16 cellular contexts compared by ENCODE assay signal in the genomic region with DNA sequence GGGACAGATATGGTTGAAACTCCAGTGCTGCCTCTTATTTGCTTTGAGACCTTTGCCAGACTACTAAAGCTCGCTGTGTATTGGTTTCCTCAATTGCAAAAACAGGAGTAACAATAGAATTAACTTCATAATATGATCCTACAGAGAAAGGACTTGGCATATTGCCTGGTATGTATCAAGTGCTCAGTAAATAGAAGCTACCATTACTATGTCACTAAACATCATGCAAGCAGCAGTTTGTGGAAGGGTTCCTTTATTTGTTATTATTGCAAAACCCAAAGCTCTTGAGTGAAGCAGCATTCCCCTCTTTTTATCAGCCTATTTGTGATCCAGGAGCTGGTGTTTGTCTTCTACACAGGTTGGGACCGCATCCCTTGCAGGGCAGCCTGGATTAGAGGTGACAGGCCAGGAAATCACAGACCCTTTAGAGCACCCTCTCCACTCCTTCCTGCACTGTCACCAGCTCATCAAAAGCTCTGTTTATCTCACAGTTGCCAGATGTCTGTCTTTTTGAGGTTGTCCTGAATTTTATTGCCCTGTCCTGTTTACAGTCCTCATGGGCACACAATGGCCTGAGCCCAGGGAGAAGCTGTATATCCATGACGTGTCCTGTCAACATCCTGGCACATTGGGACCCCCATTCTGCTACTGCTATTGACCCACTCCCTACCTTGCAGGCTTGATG.
DNase-seq lines count a peak whose midpoint lies in the region; TF ChIP-seq lines count a peak whose summit lies in the region.
"Had no signal": no experiment of that assay in that cellular context is flagged by ENCODE, and none has a peak within 500 bp of the region (broad histone marks: within the 10 kb centered on the region; RNA-seq: fewer than 3 reads in every experiment).

No MANE protein-coding gene starts in this region.

- DNase-seq in ELF-1 (ENCODE audit: low read depth, low spot score) = peak; percentile 67
- peak; percentile 99 for DNase-seq in NCI-H2029 treated with DMSO at 0.1 percent for 48 hours (lab: John Stamatoyannopoulos, UW)
- peak; percentile 89 for DNase-seq in NCI-H774 (lab: John Stamatoyannopoulos, UW)
- peak; percentile 17 to 44 for DNase-seq in lung microvascular endothelial cell (ENCODE audit: low read depth in 2 of 2)
- DNase-seq in pons (ENCODE audit: low spot score) = no peak
- no peak for DNase-seq in CD14-positive monocyte (ENCODE audit: low spot score)
- DNase-seq in HK-2 (ENCODE audit: unreplicated experiment) = no peak
- no peak for DNase-seq in UCSD-AML1 (lab: John Stamatoyannopoulos, UW; ENCODE audit: unreplicated experiment)
- DNase-seq: activated CD4-positive, CD25-positive, alpha-beta regulatory T cell; adrenal gland; caudate nucleus; effector memory CD8-positive, alpha-beta T cell; H7; nucleus accumbens; stimulated activated CD4-positive, alpha-beta T cell treated with anti-CD3 and anti-CD28 coated beads, Interleukin-4, amount 100 ng/mL, for 1 hour had no signal

- H3K4me1 Mint-ChIP-seq in CD14-positive monocyte = no peaks in the 10 kb centered on the region

- TF ChIP-seq CTCF in CD14-positive monocyte (IDR thresholded peaks at IDR 0.05) = no peak

- no peaks in the 10 kb centered on the region for H3K9me3 Mint-ChIP-seq in CD14-positive monocyte
- H3K9me3 Mint-ChIP-seq: effector memory CD8-positive, alpha-beta T cell; T-helper 1 cell treated with Interleukin-12 subunit alpha and Interleukin-12 subunit beta and Interleukin-4 antibody, amounts not matched to agents 30 μg/mL and 1 μg/mL, for 36 hours had no signal

- H3K27ac Mint-ChIP-seq in CD14-positive monocyte = no peak overlapping the region
- H3K27ac Mint-ChIP-seq: effector memory CD8-positive, alpha-beta T cell; T-helper 1 cell treated with Interleukin-12 subunit alpha and Interleukin-12 subunit beta and Interleukin-4 antibody, amounts not matched to agents 30 μg/mL and 1 μg/mL, for 36 hours had no signal

- H3K4me3 Mint-ChIP-seq in CD14-positive monocyte = no peak overlapping the region
- H3K4me3 Mint-ChIP-seq: effector memory CD8-positive, alpha-beta T cell; T-helper 1 cell treated with Interleukin-12 subunit alpha and Interleukin-12 subunit beta and Interleukin-4 antibody, amounts not matched to agents 30 μg/mL and 1 μg/mL, for 36 hours had no signal

- intact Hi-C loops in CD14-positive monocyte (cut with micrococcal nuclease) = no loop called here

- H3K27me3 Mint-ChIP-seq in CD14-positive monocyte (ENCODE audit: low read depth in 3 of 3) = peaks cover 0 to 2% (median 2%) of the 10 kb centered on the region in 3 donors

- H3K36me3 Mint-ChIP-seq in CD14-positive monocyte = peaks cover 0 to 2% of the 10 kb centered on the region in 2 donors

Comparison
In these comparisons a context has a peak if more than half of its experiments do, and no peak if none do; other contexts are left out.
1. DNase-seq: peak in ELF-1 (single experiment), NCI-H2029 treated with DMSO at 0.1 percent for 48 hours (single experiment), NCI-H774 (single experiment) and lung microvascular endothelial cell (2 of 2); none in pons (single experiment), CD14-positive monocyte (single experiment), HK-2 (single experiment) and UCSD-AML1 (single experiment).